ENCODE assay signal across 7 cellular contexts in genomic region chr1:154314226-154314625, GRCh38. TPM values are rescaled to one million over a fixed set of nuclear protein-coding genes. Genes with fewer than 3 reads are reported as not detected.
"Had no signal": no experiment of that assay in that cellular context is flagged by ENCODE, and none has a peak within 500 bp of the region (broad histone marks: within the 10 kb centered on the region; RNA-seq: fewer than 3 reads in every experiment).

No MANE protein-coding gene starts in this region.

RNA-seq across cellular contexts. Expression of gene AQP10, which starts 6.7 kb away (rescaled TPM):
- total RNA-seq: GM23248, GM23338, H1, H4, H7, H9, HFFc6 had no signal
- polyA plus RNA-seq: GM23248, GM23338, H1 had no signal
